ENCODE assay signal across 39 cellular contexts in the genomic region with DNA sequence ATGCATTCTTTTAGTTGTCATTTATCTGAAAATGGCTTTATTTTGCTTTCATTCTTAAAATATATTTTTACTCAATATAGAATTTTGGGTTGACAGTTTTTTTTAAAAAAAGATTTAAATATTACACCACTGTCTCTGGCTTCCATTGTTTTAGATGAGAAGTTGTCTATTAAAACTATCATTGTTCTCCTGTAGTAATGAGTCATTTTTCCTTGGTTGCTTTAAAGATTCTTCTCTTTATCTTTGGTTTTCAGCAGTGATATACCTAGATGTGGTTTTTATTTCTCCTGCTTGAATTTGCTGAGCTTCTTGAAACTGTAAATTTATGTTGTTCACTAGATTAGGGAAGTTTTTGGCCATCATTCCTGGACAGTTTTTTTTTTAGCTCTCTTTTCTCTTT. TPM values are rescaled to one million over a fixed set of nuclear protein-coding genes. Genes with fewer than 3 reads are reported as not detected.
"Had no signal": no experiment of that assay in that cellular context is flagged by ENCODE, and none has a peak within 500 bp of the region (broad histone marks: within the 10 kb centered on the region; RNA-seq: fewer than 3 reads in every experiment).

No MANE protein-coding gene starts in this region.

- H3K27me3 Mint-ChIP-seq: activated CD4-positive, alpha-beta T cell treated with anti-CD3 and anti-CD28 coated beads for 36 hours; activated naive CD8-positive, alpha-beta T cell treated with anti-CD3 and anti-CD28 coated beads, Interleukin-2, amount 50 U/mL, for 24 hours; activated T-cell treated with anti-CD3 and anti-CD28 coated beads, Interleukin-2, amount 50 U/mL, for 24 hours had no signal

- ATAC-seq: activated CD4-positive, alpha-beta T cell treated with anti-CD3 and anti-CD28 coated beads for 36 hours; activated CD4-positive, CD25-positive, alpha-beta regulatory T cell treated with anti-CD3 and anti-CD28 coated beads, Interleukin-2, amount 50 U/mL, for 24 hours; activated CD8-positive, alpha-beta memory T cell treated with anti-CD3 and anti-CD28 coated beads, Interleukin-2, amount 10 ng/mL, durations not matched to agents 7 days and 5 days; activated CD8-positive, alpha-beta T cell treated with anti-CD3 and anti-CD28 coated beads, Interleukin-2, amount 10 ng/mL, durations not matched to agents 7 days and 5 days; activated naive CD8-positive, alpha-beta T cell treated with anti-CD3 and anti-CD28 coated beads, Interleukin-2, amount 50 U/mL, for 24 hours; WTC11 had no signal

- H3K36me3 Mint-ChIP-seq: activated CD8-positive, alpha-beta memory T cell treated with anti-CD3 and anti-CD28 coated beads, Interleukin-2, amount 10 ng/mL, durations not matched to agents 7 days and 5 days; activated naive CD4-positive, alpha-beta T cell treated with anti-CD3 and anti-CD28 coated beads, Interleukin-2, amount 10 ng/mL, durations not matched to agents 7 days and 5 days; activated naive CD8-positive, alpha-beta T cell treated with anti-CD3 and anti-CD28 coated beads, Interleukin-2, amount 10 ng/mL, durations not matched to agents 7 days and 5 days; brain had no signal

- H3K4me1 Mint-ChIP-seq: activated CD4-positive, alpha-beta memory T cell treated with anti-CD3 and anti-CD28 coated beads, Interleukin-2, amount 10 ng/mL, durations not matched to agents 7 days and 5 days; activated CD4-positive, alpha-beta T cell treated with anti-CD3 and anti-CD28 coated beads for 36 hours; activated CD8-positive, alpha-beta memory T cell treated with anti-CD3 and anti-CD28 coated beads, Interleukin-2, amount 10 ng/mL, durations not matched to agents 7 days and 5 days; activated naive CD4-positive, alpha-beta T cell treated with anti-CD3 and anti-CD28 coated beads, Interleukin-2, amount 10 ng/mL, durations not matched to agents 7 days and 5 days; activated naive CD4-positive, alpha-beta T cell treated with anti-CD3 and anti-CD28 coated beads, Interleukin-2, amount 50 U/mL, for 24 hours; activated naive CD8-positive, alpha-beta T cell treated with anti-CD3 and anti-CD28 coated beads, Interleukin-2, amount 10 ng/mL, durations not matched to agents 7 days and 5 days; activated naive CD8-positive, alpha-beta T cell treated with anti-CD3 and anti-CD28 coated beads, Interleukin-2, amount 50 U/mL, for 24 hours; brain; central memory CD8-positive, alpha-beta T cell had no signal

- FAIRE-seq: bronchial epithelial cell had no signal

- H3K27me3 ChIP-seq: ascending aorta, cardiac muscle cell had no signal

- H3K4me3 Mint-ChIP-seq: activated CD4-positive, alpha-beta memory T cell treated with anti-CD3 and anti-CD28 coated beads, Interleukin-2, amount 10 ng/mL, durations not matched to agents 7 days and 5 days; activated CD4-positive, alpha-beta T cell treated with anti-CD3 and anti-CD28 coated beads for 36 hours; activated CD4-positive, alpha-beta T cell treated with anti-CD3 and anti-CD28 coated beads, Interleukin-2, amount 10 ng/mL, durations not matched to agents 7 days and 5 days; activated CD8-positive, alpha-beta memory T cell treated with anti-CD3 and anti-CD28 coated beads, Interleukin-2, amount 10 ng/mL, durations not matched to agents 7 days and 5 days; activated CD8-positive, alpha-beta T cell treated with anti-CD3 and anti-CD28 coated beads, Interleukin-2, amount 10 ng/mL, durations not matched to agents 7 days and 5 days; activated naive CD4-positive, alpha-beta T cell treated with anti-CD3 and anti-CD28 coated beads, Interleukin-2, amount 10 ng/mL, durations not matched to agents 7 days and 5 days; activated naive CD4-positive, alpha-beta T cell treated with anti-CD3 and anti-CD28 coated beads, Interleukin-2, amount 50 U/mL, for 24 hours; activated naive CD8-positive, alpha-beta T cell; activated naive CD8-positive, alpha-beta T cell treated with anti-CD3 and anti-CD28 coated beads, Interleukin-2, amount 10 ng/mL, durations not matched to agents 7 days and 5 days; activated naive CD8-positive, alpha-beta T cell treated with anti-CD3 and anti-CD28 coated beads, Interleukin-2, amount 50 U/mL, for 24 hours; activated T-cell treated with anti-CD3 and anti-CD28 coated beads, Interleukin-2, amount 50 U/mL, for 24 hours; brain; central memory CD8-positive, alpha-beta T cell; T-helper 1 cell treated with Interleukin-12 subunit alpha and Interleukin-12 subunit beta and Interleukin-4 antibody, amounts not matched to agents 30 μg/mL and 1 μg/mL, for 36 hours; T-helper 2 cell treated with Interferon-gamma antibody and Interleukin-4, amounts not matched to agents 5 μg/mL and 100 μg/mL, for 36 hours; WTC11 had no signal

- H3K36me3 ChIP-seq: ascending aorta, cardiac muscle cell, WERI-Rb-1 had no signal

- H3K9me3 ChIP-seq: ascending aorta had no signal

- H3K9me3 Mint-ChIP-seq: activated CD4-positive, alpha-beta memory T cell treated with anti-CD3 and anti-CD28 coated beads, Interleukin-2, amount 10 ng/mL, durations not matched to agents 7 days and 5 days; activated CD4-positive, alpha-beta T cell treated with anti-CD3 and anti-CD28 coated beads, Interleukin-2, amount 10 ng/mL, durations not matched to agents 7 days and 5 days; activated naive CD4-positive, alpha-beta T cell treated with anti-CD3 and anti-CD28 coated beads, Interleukin-2, amount 10 ng/mL, durations not matched to agents 7 days and 5 days; activated naive CD4-positive, alpha-beta T cell treated with anti-CD3 and anti-CD28 coated beads, Interleukin-2, amount 50 U/mL, for 24 hours; activated naive CD8-positive, alpha-beta T cell treated with anti-CD3 and anti-CD28 coated beads, Interleukin-2, amount 10 ng/mL, durations not matched to agents 7 days and 5 days; activated T-helper 2 cell treated with anti-CD3 and anti-CD28 coated beads, Interferon-gamma antibody, Interleukin-2, Interleukin-4, amounts not matched to agents 10 μg/mL and 5 μg/mL and 100 μg/mL, durations not matched to agents 14 hours and 24 hours and 36 hours; central memory CD8-positive, alpha-beta T cell; T-helper 1 cell treated with Interleukin-12 subunit alpha and Interleukin-12 subunit beta and Interleukin-4 antibody, amounts not matched to agents 30 μg/mL and 1 μg/mL, for 36 hours; T-helper 2 cell treated with Interferon-gamma antibody and Interleukin-4, amounts not matched to agents 5 μg/mL and 100 μg/mL, for 36 hours had no signal

- H3K27ac Mint-ChIP-seq: activated CD4-positive, alpha-beta memory T cell treated with anti-CD3 and anti-CD28 coated beads, Interleukin-2, amount 10 ng/mL, durations not matched to agents 7 days and 5 days; activated CD4-positive, alpha-beta T cell treated with anti-CD3 and anti-CD28 coated beads for 36 hours; activated CD4-positive, alpha-beta T cell treated with anti-CD3 and anti-CD28 coated beads, Interleukin-2, amount 10 ng/mL, durations not matched to agents 7 days and 5 days; activated CD8-positive, alpha-beta memory T cell treated with anti-CD3 and anti-CD28 coated beads, Interleukin-2, amount 10 ng/mL, durations not matched to agents 7 days and 5 days; activated CD8-positive, alpha-beta T cell treated with anti-CD3 and anti-CD28 coated beads, Interleukin-2, amount 10 ng/mL, durations not matched to agents 7 days and 5 days; activated naive CD4-positive, alpha-beta T cell treated with anti-CD3 and anti-CD28 coated beads, Interleukin-2, amount 10 ng/mL, durations not matched to agents 7 days and 5 days; activated naive CD4-positive, alpha-beta T cell treated with anti-CD3 and anti-CD28 coated beads, Interleukin-2, amount 50 U/mL, for 24 hours; activated naive CD8-positive, alpha-beta T cell; activated naive CD8-positive, alpha-beta T cell treated with anti-CD3 and anti-CD28 coated beads, Interleukin-2, amount 10 ng/mL, durations not matched to agents 7 days and 5 days; activated naive CD8-positive, alpha-beta T cell treated with anti-CD3 and anti-CD28 coated beads, Interleukin-2, amount 50 U/mL, for 24 hours; activated T-cell treated with anti-CD3 and anti-CD28 coated beads, Interleukin-2, amount 50 U/mL, for 24 hours; activated T-helper 2 cell treated with anti-CD3 and anti-CD28 coated beads, Interferon-gamma antibody, Interleukin-2, Interleukin-4, amounts not matched to agents 10 μg/mL and 5 μg/mL and 100 μg/mL, durations not matched to agents 14 hours and 24 hours and 36 hours; brain; T-helper 1 cell treated with Interleukin-12 subunit alpha and Interleukin-12 subunit beta and Interleukin-4 antibody, amounts not matched to agents 30 μg/mL and 1 μg/mL, for 36 hours; T-helper 2 cell treated with Interferon-gamma antibody and Interleukin-4, amounts not matched to agents 5 μg/mL and 100 μg/mL, for 36 hours; WTC11 had no signal

- DNase-seq: activated CD4-positive, alpha-beta memory T cell treated with anti-CD3 and anti-CD28 coated beads, Interleukin-2, amount 10 ng/mL, durations not matched to agents 7 days and 5 days; activated CD4-positive, alpha-beta T cell treated with anti-CD3 and anti-CD28 coated beads for 1 hour; activated CD4-positive, alpha-beta T cell treated with anti-CD3 and anti-CD28 coated beads for 36 hours; activated CD4-positive, alpha-beta T cell treated with anti-CD3 and anti-CD28 coated beads for 48 hours; activated CD4-positive, alpha-beta T cell treated with anti-CD3 and anti-CD28 coated beads, Interleukin-2, amount 10 ng/mL, durations not matched to agents 7 days and 5 days; activated CD4-positive, alpha-beta T cell treated with anti-CD3 and anti-CD28 coated beads, Interleukin-2, amount 50 U/mL, for 48 hours; activated CD4-positive, CD25-positive, alpha-beta regulatory T cell; activated CD8-positive, alpha-beta memory T cell treated with anti-CD3 and anti-CD28 coated beads for 24 hours; activated CD8-positive, alpha-beta memory T cell treated with anti-CD3 and anti-CD28 coated beads, Interleukin-2, amount 10 ng/mL, durations not matched to agents 7 days and 5 days; activated CD8-positive, alpha-beta memory T cell treated with anti-CD3 and anti-CD28 coated beads, Interleukin-2, amount 50 U/mL, for 48 hours; activated CD8-positive, alpha-beta T cell treated with anti-CD3 and anti-CD28 coated beads, Interleukin-2, amount 10 ng/mL, durations not matched to agents 7 days and 5 days; activated effector memory CD4-positive, alpha-beta T cell treated with Interleukin-2 at 50 U/mL for 16 hours; activated gamma-delta T cell; activated naive CD4-positive, alpha-beta T cell treated with anti-CD3 and anti-CD28 coated beads, Interleukin-2, amount 10 ng/mL, durations not matched to agents 7 days and 5 days; activated naive CD4-positive, alpha-beta T cell treated with Interleukin-2 at 50 U/mL for 16 hours; activated naive CD8-positive, alpha-beta T cell treated with anti-CD3 and anti-CD28 coated beads, Interleukin-2, amount 10 ng/mL, durations not matched to agents 7 days and 5 days; activated naive CD8-positive, alpha-beta T cell treated with anti-CD3 and anti-CD28 coated beads, Interleukin-2, amount 50 U/mL, for 24 hours; activated T-cell treated with anti-CD3 and anti-CD28 coated beads, Interleukin-2, amount 50 U/mL, for 24 hours; activated T-cell treated with anti-CD3 and anti-CD28 coated beads, Interleukin-2, amount 50 U/mL, for 48 hours; amygdala; anterior cingulate cortex; caudate nucleus; cerebellar nuclear complex; T-helper 1 cell; T-helper 2 cell; T-helper 9 cell; WERI-Rb-1 had no signal

- H3K4me3 ChIP-seq: ascending aorta, cardiac muscle cell had no signal

RNA-seq across cellular contexts. Expression of a gene that starts 26.7 kb away (rescaled TPM):
- total RNA-seq: activated CD4-positive, alpha-beta memory T cell treated with anti-CD3 and anti-CD28 coated beads, Interleukin-2, amount 10 ng/mL, durations not matched to agents 7 days and 5 days; activated CD4-positive, alpha-beta T cell treated with anti-CD3 and anti-CD28 coated beads for 36 hours; activated CD4-positive, alpha-beta T cell treated with anti-CD3 and anti-CD28 coated beads, Interleukin-2, amount 10 ng/mL, durations not matched to agents 7 days and 5 days; activated CD8-positive, alpha-beta T cell treated with anti-CD3 and anti-CD28 coated beads, Interleukin-2, amount 10 ng/mL, durations not matched to agents 7 days and 5 days; activated naive CD8-positive, alpha-beta T cell treated with anti-CD3 and anti-CD28 coated beads, Interleukin-2, amount 10 ng/mL, durations not matched to agents 7 days and 5 days; ascending aorta; bronchial epithelial cell; cardiac muscle cell had no signal

RNA-seq across cellular contexts. Expression of a gene that starts 44.1 kb away (rescaled TPM):
- total RNA-seq: activated CD4-positive, alpha-beta T cell treated with anti-CD3 and anti-CD28 coated beads for 36 hours; activated CD4-positive, alpha-beta T cell treated with anti-CD3 and anti-CD28 coated beads, Interleukin-2, amount 10 ng/mL, durations not matched to agents 7 days and 5 days; activated CD8-positive, alpha-beta memory T cell treated with anti-CD3 and anti-CD28 coated beads, Interleukin-2, amount 10 ng/mL, durations not matched to agents 7 days and 5 days; activated CD8-positive, alpha-beta T cell treated with anti-CD3 and anti-CD28 coated beads, Interleukin-2, amount 10 ng/mL, durations not matched to agents 7 days and 5 days; activated naive CD8-positive, alpha-beta T cell treated with anti-CD3 and anti-CD28 coated beads, Interleukin-2, amount 10 ng/mL, durations not matched to agents 7 days and 5 days; ascending aorta; bronchial epithelial cell; cardiac muscle cell; WTC11 had no signal
